2 cellular contexts compared by ENCODE assay signal in the genomic region with DNA sequence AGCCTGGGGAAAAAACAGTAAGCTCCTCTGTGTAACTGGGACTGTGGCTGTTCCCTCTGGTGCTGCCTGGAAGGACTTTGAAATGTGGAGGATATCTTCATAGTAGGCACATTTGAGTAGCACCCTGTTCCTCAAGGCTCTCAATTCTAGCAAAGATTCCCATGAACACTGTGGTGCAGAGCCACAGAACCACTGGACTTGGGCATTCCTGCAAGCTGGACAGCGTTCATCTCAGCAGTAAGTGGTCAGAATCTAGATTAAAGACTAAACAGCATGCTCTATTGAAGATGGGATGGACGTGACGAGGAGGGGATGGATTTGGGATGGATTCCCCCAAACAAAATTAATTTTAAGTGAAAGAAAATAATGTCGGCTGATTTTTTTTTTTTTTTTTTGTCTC.
TF ChIP-seq lines count a peak whose summit lies in the region.

No MANE protein-coding gene starts in this region.

TF ChIP-seq in HepG2, 621 proteins besides CTCF, POLR2A, EP300 and RAD21:
- TF ChIP-seq TMF1 (CRISPR knock-in tag; IDR thresholded peaks at IDR 0.05; ENCODE audit: low read depth) (no peak), ZNF562 (CRISPR knock-in tag; IDR thresholded peaks at IDR 0.05; ENCODE audit: borderline replicate concordance) (no peak), LCORL (IDR thresholded peaks at IDR 0.05) (no peak), LCORL (CRISPR knock-in tag; IDR thresholded peaks at IDR 0.05) (no peak), EZH2 (conservative IDR thresholded peaks at IDR 0.05; ENCODE audit: low read depth, low read length) (peak; percentile 53; the same call in 1 of the 2 replicates), ZNF101 (CRISPR knock-in tag; IDR thresholded peaks at IDR 0.05; ENCODE audit: borderline replicate concordance, low read depth) (no peak), ZNF713 (CRISPR knock-in tag; IDR thresholded peaks at IDR 0.05) (no peak)

TF ChIP-seq in Ishikawa, 13 proteins besides CTCF, POLR2A, EP300 and RAD21:
- TF ChIP-seq, protein P1, sequence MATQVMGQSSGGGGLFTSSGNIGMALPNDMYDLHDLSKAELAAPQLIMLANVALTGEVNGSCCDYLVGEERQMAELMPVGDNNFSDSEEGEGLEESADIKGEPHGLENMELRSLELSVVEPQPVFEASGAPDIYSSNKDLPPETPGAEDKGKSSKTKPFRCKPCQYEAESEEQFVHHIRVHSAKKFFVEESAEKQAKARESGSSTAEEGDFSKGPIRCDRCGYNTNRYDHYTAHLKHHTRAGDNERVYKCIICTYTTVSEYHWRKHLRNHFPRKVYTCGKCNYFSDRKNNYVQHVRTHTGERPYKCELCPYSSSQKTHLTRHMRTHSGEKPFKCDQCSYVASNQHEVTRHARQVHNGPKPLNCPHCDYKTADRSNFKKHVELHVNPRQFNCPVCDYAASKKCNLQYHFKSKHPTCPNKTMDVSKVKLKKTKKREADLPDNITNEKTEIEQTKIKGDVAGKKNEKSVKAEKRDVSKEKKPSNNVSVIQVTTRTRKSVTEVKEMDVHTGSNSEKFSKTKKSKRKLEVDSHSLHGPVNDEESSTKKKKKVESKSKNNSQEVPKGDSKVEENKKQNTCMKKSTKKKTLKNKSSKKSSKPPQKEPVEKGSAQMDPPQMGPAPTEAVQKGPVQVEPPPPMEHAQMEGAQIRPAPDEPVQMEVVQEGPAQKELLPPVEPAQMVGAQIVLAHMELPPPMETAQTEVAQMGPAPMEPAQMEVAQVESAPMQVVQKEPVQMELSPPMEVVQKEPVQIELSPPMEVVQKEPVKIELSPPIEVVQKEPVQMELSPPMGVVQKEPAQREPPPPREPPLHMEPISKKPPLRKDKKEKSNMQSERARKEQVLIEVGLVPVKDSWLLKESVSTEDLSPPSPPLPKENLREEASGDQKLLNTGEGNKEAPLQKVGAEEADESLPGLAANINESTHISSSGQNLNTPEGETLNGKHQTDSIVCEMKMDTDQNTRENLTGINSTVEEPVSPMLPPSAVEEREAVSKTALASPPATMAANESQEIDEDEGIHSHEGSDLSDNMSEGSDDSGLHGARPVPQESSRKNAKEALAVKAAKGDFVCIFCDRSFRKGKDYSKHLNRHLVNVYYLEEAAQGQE (IDR thresholded peaks at IDR 0.05; ENCODE audit: low read depth): peak; percentile 61; the same call in 1 of the 2 replicates
- no peak for TF ChIP-seq FOXM1 (IDR thresholded peaks at IDR 0.05; ENCODE audit: borderline replicate concordance, low read depth)
